ENCODE assay signal across 22 cellular contexts in the genomic region with DNA sequence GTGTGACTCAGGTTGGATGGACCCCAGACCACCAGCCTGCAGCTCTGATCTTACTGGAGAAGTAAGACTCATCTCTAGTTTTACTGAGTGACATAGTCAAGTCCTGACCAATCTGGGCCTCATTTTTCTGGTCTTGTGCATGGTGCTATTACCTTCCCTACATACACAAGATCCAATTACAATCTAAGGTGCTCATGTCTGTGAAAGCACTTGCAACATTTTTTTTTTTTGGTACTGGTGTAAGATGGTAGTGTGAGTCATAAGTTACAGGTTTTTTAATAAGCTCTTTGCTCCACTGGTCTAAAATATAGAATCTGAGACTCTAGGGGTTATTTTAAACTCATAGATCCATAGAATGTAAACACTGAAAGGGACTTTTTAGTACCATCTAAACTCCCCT.
"Had no signal": no experiment of that assay in that cellular context is flagged by ENCODE, and none has a peak within 500 bp of the region (broad histone marks: within the 10 kb centered on the region; RNA-seq: fewer than 3 reads in every experiment).

No MANE protein-coding gene starts in this region.

- FAIRE-seq: keratinocyte had no signal

- H3K27ac Mint-ChIP-seq: immature natural killer cell, naive B cell, nephron had no signal

- H3K9me3 ChIP-seq: left ventricle myocardium inferior, right atrium auricular region, sigmoid colon, stomach, thoracic aorta, transverse colon had no signal

- H3K36me3 ChIP-seq: left ventricle myocardium inferior, right atrium auricular region, sigmoid colon, stomach, thoracic aorta, transverse colon had no signal

- H3K9me3 Mint-ChIP-seq: naive B cell, nephron had no signal

- H3K4me3 Mint-ChIP-seq: immature natural killer cell, naive B cell, nephron had no signal

- H3K4me1 ChIP-seq: left ventricle myocardium inferior, right atrium auricular region, sigmoid colon, stomach, transverse colon had no signal

- H3K36me3 Mint-ChIP-seq: immature natural killer cell, naive B cell had no signal

- H3K27ac ChIP-seq: dorsolateral prefrontal cortex, left ventricle myocardium inferior, right atrium auricular region, sigmoid colon, skin epidermis, stomach, thoracic aorta, transverse colon had no signal

- H3K4me1 Mint-ChIP-seq: immature natural killer cell, naive B cell, nephron had no signal

- H3K27me3 ChIP-seq: right atrium auricular region, sigmoid colon, stomach, transverse colon had no signal

- DNase-seq: cortex of kidney; dorsolateral prefrontal cortex; effector CD8-positive, alpha-beta T cell; immature natural killer cell; left cardiac atrium; left ventricle myocardium inferior; mesendoderm; naive B cell; occipital lobe; sigmoid colon; stimulated activated CD4-positive, alpha-beta T cell treated with anti-CD3 and anti-CD28 coated beads, Interleukin-2, amount 100 ng/mL, for 24 hours; stimulated activated CD4-positive, alpha-beta T cell treated with anti-CD3 and anti-CD28 coated beads, Interleukin-4, amount 100 ng/mL, for 4 hours; stimulated activated naive CD4-positive, alpha-beta T cell; stomach; substantia nigra; transverse colon had no signal

- H3K4me3 ChIP-seq: dorsolateral prefrontal cortex, left ventricle myocardium inferior, lung, right atrium auricular region, sigmoid colon, skin epidermis, stomach, thoracic aorta, transverse colon had no signal
